Comparison of ENCODE assay signal across 17 cellular contexts in the genomic region with DNA sequence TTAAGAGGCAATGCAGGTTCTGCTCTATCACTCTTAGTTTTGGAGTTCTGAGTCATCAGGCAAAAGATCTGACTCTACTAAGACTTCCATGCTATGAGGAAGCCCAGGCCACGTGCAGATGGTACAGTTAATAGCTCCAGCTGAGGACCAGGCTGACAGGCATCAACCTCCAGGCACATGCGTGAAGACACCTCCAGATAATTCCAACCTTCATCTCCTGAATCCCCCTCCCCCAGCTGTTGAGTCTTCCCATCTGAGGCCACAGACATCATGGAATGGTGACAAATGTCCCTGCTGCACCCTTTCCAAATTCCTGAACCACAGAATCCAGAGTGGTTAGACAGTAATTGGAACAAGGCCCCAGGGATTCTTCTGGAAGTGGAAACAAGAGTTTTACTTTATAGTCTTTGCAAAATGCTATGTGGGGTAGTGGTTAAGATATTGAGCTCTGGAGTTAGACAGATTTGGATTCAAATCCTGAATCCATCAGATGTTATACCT.
DNase-seq lines count a peak whose midpoint lies in the region; ATAC-seq lines count a peak whose summit lies in the region.
"Had no signal": no experiment of that assay in that cellular context is flagged by ENCODE, and none has a peak within 500 bp of the region (broad histone marks: within the 10 kb centered on the region; RNA-seq: fewer than 3 reads in every experiment).

No MANE protein-coding gene starts in this region.

- no peak overlapping the region for H3K27ac ChIP-seq in substantia nigra (ENCODE audit: low read depth, low read length, poor library complexity, severe bottlenecking)
- H3K27ac ChIP-seq: 22Rv1, BLaER1, C4-2B had no signal

- DNase-seq in HT-29 (ENCODE audit: low spot score) (peak; percentile 1), myocyte (ENCODE audit: low read depth) (peak; percentile 81), NCI-H2081 (lab: John Stamatoyannopoulos, UW) (no peak), substantia nigra (lab: John Stamatoyannopoulos, UW) (no peak)
- DNase-seq: Caco-2; CD4-positive, CD25-positive, alpha-beta regulatory T cell; CD8-positive, alpha-beta T cell; DMS153; DND-41; GOT3; H7; HCEC 1CT had no signal

- ATAC-seq in esophagus mucosa = peak; percentile 59
- ATAC-seq in GM18858 (IDR thresholded peaks at IDR 0.05; ENCODE audit: unreplicated experiment) = no peak
- ATAC-seq: CD8-positive, alpha-beta T cell had no signal

Comparison
In these comparisons a context has a peak if more than half of its experiments do, and no peak if none do; other contexts are left out.
1. DNase-seq: peak in HT-29 (single experiment) and myocyte (single experiment); none in NCI-H2081 (0 of 2) and substantia nigra (0 of 49).